Comparison of ENCODE assay signal across 6 cellular contexts in the genomic region with DNA sequence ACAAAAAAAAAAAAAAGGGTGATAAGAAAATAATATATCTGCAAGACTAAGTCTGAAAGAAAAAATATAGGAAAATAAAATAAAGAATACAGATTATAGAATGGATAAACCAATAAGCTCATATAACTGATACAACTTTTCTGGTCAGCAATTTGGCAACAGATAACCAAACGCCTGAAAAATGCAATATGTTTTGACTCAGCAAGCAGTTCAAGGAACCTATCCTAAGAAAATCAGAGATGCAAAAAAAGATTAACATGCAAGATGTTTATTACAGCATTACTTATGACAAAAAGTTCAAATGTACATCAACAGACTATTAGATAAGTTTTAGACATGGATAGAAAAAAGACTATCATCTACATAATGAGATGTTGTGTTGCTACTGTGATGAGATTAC.
"Had no signal": no experiment of that assay in that cellular context is flagged by ENCODE, and none has a peak within 500 bp of the region (broad histone marks: within the 10 kb centered on the region; RNA-seq: fewer than 3 reads in every experiment).

No MANE protein-coding gene starts in this region.

- DNase-seq: GDM1, GF-D8 had no signal

- FAIRE-seq: GM12878, GM12891, GM18507, GM19239 had no signal
